In genomic region chrX:15269618-15270521, GRCh38 we compare ENCODE assay signal across 7 cellular contexts. TPM values are rescaled to one million over a fixed set of nuclear protein-coding genes. Genes with fewer than 3 reads are reported as not detected.
A peak's percentile ranks its signal among the peaks of the same experiment; 100 is the strongest.
DNase-seq lines count a peak whose midpoint lies in the region; ATAC-seq and TF ChIP-seq lines count a peak whose summit lies in the region.

Gene ASB9 (minus strand): TSS chrX:15270083. CDS start chrX:15269874, 209 bp downstream.

- H3K4me3 ChIP-seq in duodenal mucosa (ENCODE audit: low read depth in 1 of 2, low read length in 2 of 2) (peak within 1 kb of the TSS; percentile 35 to 40), mucosa of descending colon (no peak within 1 kb of the TSS)

- no peak for TF ChIP-seq CTCF in mucosa of descending colon (IDR thresholded peaks at IDR 0.05)

- in situ Hi-C loops in SK-MEL-5 (cut with HindIII; ENCODE audit: low pct_unique_long_range_greater_than_20kb, low sequenced_read_pairs): no loop called here

- H3K9me3 ChIP-seq in duodenal mucosa (ENCODE audit: control insufficient read depth in 1 of 2, low read length in 2 of 2) (no peaks in the 10 kb centered on the region), mucosa of descending colon (no peaks in the 10 kb centered on the region)

- H3K4me1 ChIP-seq in duodenal mucosa (ENCODE audit: control insufficient read depth in 1 of 2, insufficient read depth in 2 of 2, low read length in 2 of 2) (no peaks in the 10 kb centered on the region), mucosa of descending colon (ENCODE audit: low read depth) (no peaks in the 10 kb centered on the region)

- intact Hi-C loops in mucosa of descending colon (cut with DNase I, micrococcal nuclease): no loop called here

- H3K27me3 ChIP-seq in duodenal mucosa (ENCODE audit: control insufficient read depth in 1 of 2, insufficient read depth in 2 of 2, low read length in 2 of 2): no peaks in the 10 kb centered on the region

- ATAC-seq in HG02938 (IDR thresholded peaks at IDR 0.05; ENCODE audit: unreplicated experiment): peak; percentile 62
- ATAC-seq in mucosa of descending colon: peak; percentile 92

- H3K9ac ChIP-seq in duodenal mucosa (ENCODE audit: low read depth in 1 of 2, low read length in 2 of 2): no peak within 1 kb of the TSS

- no peaks in the 10 kb centered on the region for H3K36me3 ChIP-seq in duodenal mucosa (ENCODE audit: control insufficient read depth in 1 of 2, insufficient read depth in 2 of 2, low read length in 2 of 2)
- no peaks in the 10 kb centered on the region for H3K36me3 ChIP-seq in mucosa of descending colon (ENCODE audit: low read depth)

- DNase-seq in GDM1 (lab: John Stamatoyannopoulos, UW) (peak; percentile 59), SK-MEL-5 (ENCODE audit: low read depth, low spot score) (peak; percentile 91), mucosa of descending colon (peak in 2 of 3 donors; percentile 43 to 66), NCI-H524 treated with DMSO at 0.1 percent for 48 hours (lab: John Stamatoyannopoulos, UW) (no peak), NCI-H524 (lab: John Stamatoyannopoulos, UW) (no peak)

- H3K27ac ChIP-seq in duodenal mucosa (ENCODE audit: low read depth, low read length): no peak within 1 kb of the TSS

RNA-seq across cellular contexts. Expression of gene ASB9, which starts in this region (rescaled TPM):
- total RNA-seq in SK-MEL-5 (2014; rRNA removed; shearing (Covaris generic)): 30.3 and 35.7 TPM in 2 replicates
- 35.1 and 45.2 TPM in 2 replicates for polyA plus RNA-seq in SK-MEL-5 (2015; cell fraction: cytosol; rRNA removed)
- polyA plus RNA-seq in SK-MEL-5 (2015; cell fraction: nucleus; rRNA removed): 23.1 and 34.5 TPM in 2 replicates
- 1 to 10 TPM in 2 of 3 donors, under 1 TPM in 1; 0.63 to 2.7 (median 1.3) TPM for total RNA-seq in mucosa of descending colon

Comparison
In these comparisons a context has a peak if more than half of its experiments do, and no peak if none do; other contexts are left out.
1. DNase-seq: peak in GDM1 (single experiment), SK-MEL-5 (single experiment) and mucosa of descending colon (2 of 3); none in NCI-H524 treated with DMSO at 0.1 percent for 48 hours (single experiment) and NCI-H524 (0 of 2).